1 cellular context compared by ENCODE assay signal in the genomic region with DNA sequence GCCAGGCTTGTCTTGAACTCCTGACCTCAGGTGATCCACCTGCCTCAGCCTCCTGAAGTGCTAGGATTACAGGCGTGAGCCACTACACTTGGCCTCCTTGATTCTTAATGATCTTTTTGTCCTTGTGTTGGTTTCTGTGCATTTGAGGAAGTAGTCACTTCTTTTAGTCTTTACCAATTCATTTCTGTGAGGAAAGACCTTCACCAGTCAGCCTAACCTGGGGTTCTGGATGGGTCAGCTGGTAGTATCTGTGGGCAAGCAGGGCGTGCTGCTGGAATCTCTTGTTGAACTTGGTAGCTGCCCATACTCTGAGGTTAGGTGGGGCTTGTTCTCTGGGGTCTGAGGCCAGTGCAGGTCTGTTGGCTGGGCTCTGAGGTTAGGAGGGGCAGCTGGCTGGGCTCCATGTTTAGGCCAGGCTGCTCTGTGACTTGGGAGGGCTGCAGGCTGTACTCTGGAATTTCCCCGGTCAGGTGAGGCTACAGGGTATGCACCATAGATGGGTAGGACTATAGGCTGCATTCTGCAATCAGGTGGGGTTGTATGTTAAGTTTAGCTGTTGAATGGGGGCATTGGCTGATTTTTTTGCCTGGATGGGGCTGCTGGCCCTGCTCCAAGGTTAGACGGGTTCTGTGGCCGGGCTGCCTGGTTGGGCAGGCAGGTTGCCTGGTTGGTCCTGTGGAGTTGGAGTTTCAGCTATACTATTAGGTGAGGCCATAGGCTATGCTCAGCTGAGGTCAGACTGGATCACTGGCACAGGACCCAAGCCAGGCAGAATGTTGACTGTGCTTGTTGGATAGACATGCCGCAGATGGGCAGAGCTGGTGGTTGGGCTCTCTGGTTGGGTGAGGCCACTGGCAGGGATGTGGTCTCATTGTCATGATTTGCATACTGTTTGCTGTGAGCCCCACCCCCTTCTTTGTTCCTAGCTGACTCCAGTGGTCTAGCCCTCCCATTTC.
A peak's percentile ranks its signal among the peaks of the same experiment; 100 is the strongest.
TF ChIP-seq lines count a peak whose summit lies in the region.

No MANE protein-coding gene starts in this region.

TF ChIP-seq in GM12878, 131 proteins besides CTCF, POLR2A, EP300 and RAD21:
- TF ChIP-seq BHLHE40 (IDR thresholded peaks at IDR 0.05; ENCODE audit: borderline replicate concordance in 1 of 2, low read depth in 2 of 2, low read length in 1 of 2) (peak in 1 of 2 experiments; percentile 61; a peak in 2 of 4 replicates), SMC3 (IDR thresholded peaks at IDR 0.05; ENCODE audit: borderline replicate concordance, low read length) (no peak), CHD2 (IDR thresholded peaks at IDR 0.05; ENCODE audit: borderline replicate concordance, low read depth, low read length) (no peak), NR2F1 (conservative IDR thresholded peaks at IDR 0.05) (peak; percentile 45; the same call in 1 of the 2 replicates)
TF ChIP-seq in GM12878: peak in this region for 2.
